In the genomic region with DNA sequence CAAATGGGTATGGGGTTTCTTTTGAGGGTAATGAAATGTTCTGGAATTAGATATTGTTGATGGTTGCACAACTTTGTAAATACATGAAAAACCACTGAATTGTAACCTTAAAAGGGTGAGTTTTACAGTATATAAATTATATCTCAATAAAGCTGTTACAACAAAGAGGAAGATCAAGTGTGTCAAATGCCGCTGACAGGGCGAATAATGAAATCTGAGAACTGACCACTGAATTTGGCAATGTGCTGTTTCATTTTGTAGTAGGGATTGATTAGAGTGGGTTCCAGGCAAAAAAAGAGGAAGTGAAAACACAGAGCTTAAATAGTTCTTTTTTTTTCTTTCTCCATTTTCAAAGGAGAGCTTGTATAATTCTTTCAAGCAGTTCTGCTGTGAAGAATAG, we compare ENCODE assay signal across 10 cellular contexts.
DNase-seq lines count a peak whose midpoint lies in the region; ATAC-seq, FAIRE-seq and TF ChIP-seq lines count a peak whose summit lies in the region.
"Had no signal": no experiment of that assay in that cellular context is flagged by ENCODE, and none has a peak within 500 bp of the region (broad histone marks: within the 10 kb centered on the region; RNA-seq: fewer than 3 reads in every experiment).

No MANE protein-coding gene starts in this region.

- ATAC-seq in GM21515 (IDR thresholded peaks at IDR 0.05; ENCODE audit: unreplicated experiment) = peak; percentile 94
- peak; percentile 91 for ATAC-seq in HG03460 (IDR thresholded peaks at IDR 0.05; ENCODE audit: unreplicated experiment)

- no peak for TF ChIP-seq CTCF in GM10248 (IDR thresholded peaks at IDR 0.05; ENCODE audit: control extremely low read depth, extremely low read depth, low read depth, missing control alignments)

- no peak for TF ChIP-seq POLR2A in GM12892 (IDR thresholded peaks at IDR 0.05; ENCODE audit: low read depth, low read length)

- POLR2A ChIA-PET in GM10248 (lab: Yijun Ruan, JAX) = no interaction called here

- FAIRE-seq in GM12892 (lab: Jason Lieb, UNC) = no peak

- DNase-seq in GM10248 (ENCODE audit: extremely low spot score) (peak; percentile 39), fibroblast of peridontal ligament (ENCODE audit: extremely low read depth) (peak; percentile 56), NCI-H1417 (lab: John Stamatoyannopoulos, UW) (no peak), DMS79 treated with DMSO at 0.1 percent for 48 hours (lab: John Stamatoyannopoulos, UW) (no peak), GM12892 (ENCODE audit: insufficient read length) (no peak), NCI-H2227 (lab: John Stamatoyannopoulos, UW; ENCODE audit: unreplicated experiment) (no peak)
- DNase-seq: activated CD4-positive, alpha-beta memory T cell treated with anti-CD3 and anti-CD28 coated beads for 36 hours; occipital lobe had no signal

- CTCF ChIA-PET in GM10248 (lab: Yijun Ruan, JAX) = interaction anchor here (2.3 kb wide), 1 partner anchor 10 kb away, joined by 5 read pairs; no protein-coding TSS in a partner anchor

Comparison
In these comparisons a context has a peak if more than half of its experiments do, and no peak if none do; other contexts are left out.
1. DNase-seq: peak in GM10248 (single experiment) and fibroblast of peridontal ligament (single experiment); none in NCI-H1417 (0 of 3), DMS79 treated with DMSO at 0.1 percent for 48 hours (single experiment), GM12892 (single experiment) and NCI-H2227 (single experiment).